In genomic region chr12:110403975-110404675, GRCh38 we compare ENCODE assay signal across 8 cellular contexts. TPM values are rescaled to one million over a fixed set of nuclear protein-coding genes. Genes with fewer than 3 reads are reported as not detected.
DNase-seq lines count a peak whose midpoint lies in the region; ATAC-seq and TF ChIP-seq lines count a peak whose summit lies in the region.

No MANE protein-coding gene starts in this region.

- H3K27me3 Mint-ChIP-seq in natural killer cell treated with Interleukin-12 subunit alpha and Interleukin-12 subunit beta and Interleukin-15 and Interleukin-18, amount 100 ng/mL, for 72 hours: no peaks in the 10 kb centered on the region
- H3K27me3 Mint-ChIP-seq in stimulated activated naive B cell treated with anti-CD40 and anti-IgM and Interleukin-4, amounts not matched to agents 10 μg/mL and 1 μg/mL and 100 μg/mL, for 72 hours: no peaks in the 10 kb centered on the region

- H3K4me3 ChIP-seq in LNCaP clone FGC (ENCODE audit: low read depth, low read length): peak overlapping the region; percentile 99
- H3K4me3 ChIP-seq in RWPE2 (ENCODE audit: severe bottlenecking): peak overlapping the region; percentile 78
- H3K4me3 ChIP-seq in fibroblast of pulmonary artery (replicated peaks; ENCODE audit: low read depth, low read length): peak overlapping the region; percentile 91

- peaks cover 10 to 18% of the 10 kb centered on the region in 2 donors for H3K4me1 Mint-ChIP-seq in natural killer cell treated with Interleukin-12 subunit alpha and Interleukin-12 subunit beta and Interleukin-15 and Interleukin-18, amount 100 ng/mL, for 72 hours (ENCODE audit: low read depth in 2 of 2)
- H3K4me1 Mint-ChIP-seq in stimulated activated naive B cell treated with anti-CD40 and anti-IgM and Interleukin-4, amounts not matched to agents 10 μg/mL and 1 μg/mL and 100 μg/mL, for 72 hours: peaks cover 10 to 23% of the 10 kb centered on the region in 2 donors

- no peaks in the 10 kb centered on the region for H3K9me3 Mint-ChIP-seq in natural killer cell treated with Interleukin-12 subunit alpha and Interleukin-12 subunit beta and Interleukin-15 and Interleukin-18, amount 100 ng/mL, for 72 hours
- H3K9me3 Mint-ChIP-seq in stimulated activated naive B cell treated with anti-CD40 and anti-IgM and Interleukin-4, amounts not matched to agents 10 μg/mL and 1 μg/mL and 100 μg/mL, for 72 hours: no peaks in the 10 kb centered on the region

- no peaks in the 10 kb centered on the region for H3K27me3 ChIP-seq in RWPE2 (ENCODE audit: insufficient read depth, poor library complexity, severe bottlenecking)

- H3K9me3 ChIP-seq in RWPE2 (ENCODE audit: severe bottlenecking): no peaks in the 10 kb centered on the region

- peak; percentile 58; the same call in 2 of the 3 replicates for ATAC-seq in RWPE2 (ENCODE audit: low read depth)
- ATAC-seq in natural killer cell treated with Interleukin-12 subunit alpha and Interleukin-12 subunit beta and Interleukin-15 and Interleukin-18, amount 100 ng/mL, for 72 hours: peak; percentile 69 to 82
- ATAC-seq in stimulated activated naive B cell treated with anti-CD40 and anti-IgM and Interleukin-4, amounts not matched to agents 10 μg/mL and 1 μg/mL and 100 μg/mL, for 72 hours (replicated peaks): peak; percentile 71

- peak; percentile 21 to 71 for DNase-seq in NOMO-1 (lab: John Stamatoyannopoulos, UW; ENCODE audit: unreplicated experiment in 2 of 2)
- DNase-seq in NOMO-1 treated with dmso at 0.1 percent for 144 hours (lab: John Stamatoyannopoulos, UW; ENCODE audit: unreplicated experiment): no peak
- peak; percentile 14 for DNase-seq in LNCaP clone FGC (ENCODE audit: low read depth)
- no peak for DNase-seq in RWPE2 (ENCODE audit: low spot score)
- peak; percentile 64 for DNase-seq in activated effector memory CD4-positive, alpha-beta T cell treated with Interleukin-2 at 50 U/mL for 16 hours
- peak; percentile 66 for DNase-seq in fibroblast of pulmonary artery (ENCODE audit: low read depth)
- DNase-seq in natural killer cell treated with Interleukin-12 subunit alpha and Interleukin-12 subunit beta and Interleukin-15 and Interleukin-18, amount 100 ng/mL, for 72 hours (ENCODE audit: low spot score): peak; percentile 83
- DNase-seq in stimulated activated naive B cell treated with anti-CD40 and anti-IgM and Interleukin-4, amounts not matched to agents 10 μg/mL and 1 μg/mL and 100 μg/mL, for 72 hours: peak; percentile 64

- H3K4me3 Mint-ChIP-seq in natural killer cell treated with Interleukin-12 subunit alpha and Interleukin-12 subunit beta and Interleukin-15 and Interleukin-18, amount 100 ng/mL, for 72 hours: peak overlapping the region; percentile 99
- H3K4me3 Mint-ChIP-seq in stimulated activated naive B cell treated with anti-CD40 and anti-IgM and Interleukin-4, amounts not matched to agents 10 μg/mL and 1 μg/mL and 100 μg/mL, for 72 hours: peak overlapping the region; percentile 100

- peaks cover 8% of the 10 kb centered on the region for H3K4me1 ChIP-seq in RWPE2 (ENCODE audit: insufficient read depth, poor library complexity, severe bottlenecking)

- TF ChIP-seq CTCF in LNCaP clone FGC (IDR thresholded peaks at IDR 0.05; ENCODE audit: control insufficient read depth, extremely low read depth, insufficient read depth) (no peak), RWPE2 (IDR thresholded peaks at IDR 0.05; ENCODE audit: poor library complexity, severe bottlenecking) (no peak), fibroblast of pulmonary artery (IDR thresholded peaks at IDR 0.05; ENCODE audit: low read length, missing control alignments) (no peak)

- peak overlapping the region; percentile 80 for H3K27ac ChIP-seq in RWPE2 (ENCODE audit: poor library complexity, severe bottlenecking)

- H3K36me3 ChIP-seq in RWPE2 (ENCODE audit: low read depth): peaks cover 18% of the 10 kb centered on the region

- H3K36me3 Mint-ChIP-seq in natural killer cell treated with Interleukin-12 subunit alpha and Interleukin-12 subunit beta and Interleukin-15 and Interleukin-18, amount 100 ng/mL, for 72 hours: no peaks in the 10 kb centered on the region
- peaks cover 15 to 16% of the 10 kb centered on the region in 2 donors for H3K36me3 Mint-ChIP-seq in stimulated activated naive B cell treated with anti-CD40 and anti-IgM and Interleukin-4, amounts not matched to agents 10 μg/mL and 1 μg/mL and 100 μg/mL, for 72 hours

- peak overlapping the region; percentile 99 for H3K27ac Mint-ChIP-seq in natural killer cell treated with Interleukin-12 subunit alpha and Interleukin-12 subunit beta and Interleukin-15 and Interleukin-18, amount 100 ng/mL, for 72 hours
- peak overlapping the region; percentile 99 for H3K27ac Mint-ChIP-seq in stimulated activated naive B cell treated with anti-CD40 and anti-IgM and Interleukin-4, amounts not matched to agents 10 μg/mL and 1 μg/mL and 100 μg/mL, for 72 hours

RNA-seq across cellular contexts. Expression of gene ANAPC7, which starts 0.6 kb away (rescaled TPM):
- total RNA-seq in natural killer cell treated with Interleukin-12 subunit alpha and Interleukin-12 subunit beta and Interleukin-15 and Interleukin-18, amount 100 ng/mL, for 72 hours: 100 to 1,000 TPM in 1 of 2 donors, 10 to 100 TPM in 1; 62.0 to 133 TPM

RNA-seq across cellular contexts. Expression of gene ARPC3, which starts 46.0 kb away (rescaled TPM):
- total RNA-seq in natural killer cell treated with Interleukin-12 subunit alpha and Interleukin-12 subunit beta and Interleukin-15 and Interleukin-18, amount 100 ng/mL, for 72 hours: 100 to 1,000 TPM; 208 to 356 TPM

Comparison
In these comparisons a context has a peak if more than half of its experiments do, and no peak if none do; other contexts are left out.
1. DNase-seq: peak in NOMO-1 (2 of 2), LNCaP clone FGC (single experiment), activated effector memory CD4-positive, alpha-beta T cell treated with Interleukin-2 at 50 U/mL for 16 hours (single experiment), fibroblast of pulmonary artery (single experiment), natural killer cell treated with Interleukin-12 subunit alpha and Interleukin-12 subunit beta and Interleukin-15 and Interleukin-18, amount 100 ng/mL, for 72 hours (single experiment) and stimulated activated naive B cell treated with anti-CD40 and anti-IgM and Interleukin-4, amounts not matched to agents 10 μg/mL and 1 μg/mL and 100 μg/mL, for 72 hours (single experiment); none in NOMO-1 treated with dmso at 0.1 percent for 144 hours (single experiment) and RWPE2 (single experiment).
2. Peak in every context shown above with its lines, with median percentiles within 50 percentile points of each other: H3K4me3 ChIP-seq and ATAC-seq.